Comparison of ENCODE assay signal across 14 cellular contexts in genomic region chr13:46401432-46401831, GRCh38.
DNase-seq lines count a peak whose midpoint lies in the region; ATAC-seq and TF ChIP-seq lines count a peak whose summit lies in the region.
"Had no signal": no experiment of that assay in that cellular context is flagged by ENCODE, and none has a peak within 500 bp of the region (broad histone marks: within the 10 kb centered on the region; RNA-seq: fewer than 3 reads in every experiment).

No MANE protein-coding gene starts in this region.

- H3K4me3 ChIP-seq in OCI-LY3 (ENCODE audit: low read length) (no peak overlapping the region), neutrophil (ENCODE audit: low read depth in 1 of 2, low read length in 1 of 2) (peak overlapping the region in 1 of 2 experiments; percentile 11), WERI-Rb-1 (ENCODE audit: low read depth, low read length) (no peak overlapping the region)
- H3K4me3 ChIP-seq: thyroid gland had no signal

- peak overlapping the region; percentile 19 for H3K4me2 ChIP-seq in OCI-LY3 (ENCODE audit: low read length)

- H3K27ac ChIP-seq in OCI-LY3 (ENCODE audit: low read length) = no peak overlapping the region
- H3K27ac ChIP-seq in neutrophil = peak overlapping the region; percentile 73
- no peak overlapping the region for H3K27ac ChIP-seq in WERI-Rb-1
- H3K27ac ChIP-seq: brain microvascular endothelial cell, thyroid gland had no signal

- DNase-seq in WERI-Rb-1 = no peak
- DNase-seq: activated CD8-positive, alpha-beta memory T cell treated with anti-CD3 and anti-CD28 coated beads, Interleukin-2, amount 50 U/mL, for 48 hours; kidney glomerular epithelial cell; stimulated activated CD4-positive, alpha-beta T cell treated with anti-CD3 and anti-CD28 coated beads, Interleukin-4, amount 100 ng/mL, for 4 hours; thyroid gland had no signal

- H3K36me3 ChIP-seq in OCI-LY3 (replicated peaks; ENCODE audit: low read depth, low read length) (no peaks in the 10 kb centered on the region), neutrophil (no peaks in the 10 kb centered on the region), WERI-Rb-1 (no peaks in the 10 kb centered on the region)
- H3K36me3 ChIP-seq: brain microvascular endothelial cell, thyroid gland had no signal

- H3K79me2 ChIP-seq in OCI-LY3 (ENCODE audit: low read length) = no peaks in the 10 kb centered on the region

- no peaks in the 10 kb centered on the region; the same call in 1 of the 2 replicates for H3K9me3 ChIP-seq in OCI-LY3 (ENCODE audit: insufficient read depth, low read length)
- H3K9me3 ChIP-seq in neutrophil = no peaks in the 10 kb centered on the region
- H3K9me3 ChIP-seq in WERI-Rb-1 (ENCODE audit: severe bottlenecking) = no peaks in the 10 kb centered on the region
- H3K9me3 ChIP-seq: thyroid gland had no signal

- H3K27me3 ChIP-seq in OCI-LY3 (ENCODE audit: low read depth, low read length) (no peaks in the 10 kb centered on the region), neutrophil (no peaks in the 10 kb centered on the region), WERI-Rb-1 (ENCODE audit: insufficient read depth, low read depth, severe bottlenecking) (no peaks in the 10 kb centered on the region)
- H3K27me3 ChIP-seq: brain microvascular endothelial cell, thyroid gland had no signal

- H2AFZ ChIP-seq in OCI-LY3 (ENCODE audit: low read depth, low read length) = no peak overlapping the region

- ATAC-seq in GM21367 (IDR thresholded peaks at IDR 0.05; ENCODE audit: unreplicated experiment) = peak; percentile 58
- ATAC-seq in HG03045 (IDR thresholded peaks at IDR 0.05; ENCODE audit: unreplicated experiment) = peak; percentile 55
- no peak for ATAC-seq in HG03432 (IDR thresholded peaks at IDR 0.05; ENCODE audit: unreplicated experiment)
- no peak for ATAC-seq in HG03354 (IDR thresholded peaks at IDR 0.05; ENCODE audit: poor library complexity, severe bottlenecking, unreplicated experiment)
- no peak for ATAC-seq in GM21390 (IDR thresholded peaks at IDR 0.05; ENCODE audit: unreplicated experiment)
- ATAC-seq: HCT116 had no signal

- TF ChIP-seq CTCF in OCI-LY3 (IDR thresholded peaks at IDR 0.05; ENCODE audit: low read depth, low read length) = no peak
- no peak for TF ChIP-seq CTCF in neutrophil (IDR thresholded peaks at IDR 0.05)
- no peak for TF ChIP-seq CTCF in WERI-Rb-1 (IDR thresholded peaks at IDR 0.05; ENCODE audit: low read depth, low read length)

- H3K4me1 ChIP-seq in OCI-LY3 (ENCODE audit: low read length) (peaks cover 20% of the 10 kb centered on the region), neutrophil (ENCODE audit: control insufficient read depth in 1 of 2, insufficient read depth in 1 of 2, low read depth in 1 of 2, low read length in 1 of 2) (peaks cover 59 to 63% of the 10 kb centered on the region in 2 experiments)
- H3K4me1 ChIP-seq: thyroid gland had no signal

- H3K9ac ChIP-seq in OCI-LY3 (ENCODE audit: low read length) = no peak overlapping the region

- H4K20me1 ChIP-seq in OCI-LY3 (ENCODE audit: insufficient read depth, low read length) = no peaks in the 10 kb centered on the region

Comparison
In these comparisons a context has a peak if more than half of its experiments do, and no peak if none do; other contexts are left out.
1. ATAC-seq: peak in GM21367 (single experiment) and HG03045 (single experiment); none in HG03432 (single experiment), HG03354 (single experiment) and GM21390 (single experiment).